ENCODE assay signal across 8 cellular contexts in genomic region chr16:48622456-48623303, GRCh38. TPM values are rescaled to one million over a fixed set of nuclear protein-coding genes. Genes with fewer than 3 reads are reported as not detected.
DNase-seq lines count a peak whose midpoint lies in the region; TF ChIP-seq lines count a peak whose summit lies in the region.

No MANE protein-coding gene starts in this region.

- H3K27ac ChIP-seq in HUES64 (ENCODE audit: low read depth, low read length) (no peak overlapping the region), ectodermal cell (ENCODE audit: insufficient read depth, low read depth, low read length, poor library complexity, severe bottlenecking) (no peak overlapping the region), neutrophil (peak overlapping the region; percentile 96)

- DNase-seq in GM06990 (ENCODE audit: extremely low read depth, insufficient read length) (no peak), NCI-H1694 treated with DMSO at 0.1 percent for 48 hours (lab: John Stamatoyannopoulos, UW) (no peak), AG20443 (ENCODE audit: low spot score) (no peak), NCI-H1048 (lab: John Stamatoyannopoulos, UW) (no peak), UCSD-AML1 (lab: John Stamatoyannopoulos, UW; ENCODE audit: unreplicated experiment) (no peak)

- WGBS in HUES64 = 60% methylated on average over 21 of the region's 25 CpGs
- WGBS in ectodermal cell, 2 experiments = 73 to 77% methylated on average over 24 to 25 of the region's 25 CpGs

- no peak overlapping the region for H3K9ac ChIP-seq in HUES64 (ENCODE audit: low read depth, low read length)

- H3K36me3 ChIP-seq in GM06990 (ENCODE audit: control insufficient read depth, insufficient read depth, low read length) (no peaks in the 10 kb centered on the region), HUES64 (ENCODE audit: insufficient read depth, low read length) (no peaks in the 10 kb centered on the region), ectodermal cell (ENCODE audit: control insufficient read depth, insufficient read depth, low read length) (no peaks in the 10 kb centered on the region), neutrophil (no peaks in the 10 kb centered on the region)

- H3K27me3 ChIP-seq in GM06990 (replicated peaks; ENCODE audit: control insufficient read depth, insufficient read depth, low read length) (no peaks in the 10 kb centered on the region), HUES64 (ENCODE audit: insufficient read depth, low read length) (no peaks in the 10 kb centered on the region), ectodermal cell (ENCODE audit: control insufficient read depth, insufficient read depth, low read length, poor library complexity, severe bottlenecking) (no peaks in the 10 kb centered on the region), neutrophil (peaks cover 4% of the 10 kb centered on the region)

- peak overlapping the region; percentile 41 for H3K4me3 ChIP-seq in GM06990 (replicated peaks; ENCODE audit: low read depth, low read length)
- peak overlapping the region; percentile 66 for H3K4me3 ChIP-seq in HUES64 (ENCODE audit: low read length)
- peak overlapping the region; percentile 19 for H3K4me3 ChIP-seq in ectodermal cell (ENCODE audit: insufficient read depth, low read depth, low read length)
- H3K4me3 ChIP-seq in neutrophil (ENCODE audit: low read depth in 1 of 2, low read length in 1 of 2) = peak overlapping the region; percentile 66 to 85

- no peaks in the 10 kb centered on the region for H3K4me1 ChIP-seq in HUES64 (ENCODE audit: insufficient read depth, low read length)
- peaks cover 4% of the 10 kb centered on the region for H3K4me1 ChIP-seq in ectodermal cell (ENCODE audit: control insufficient read depth, insufficient read depth, low read length)
- H3K4me1 ChIP-seq in neutrophil (ENCODE audit: control insufficient read depth in 1 of 2, insufficient read depth in 1 of 2, low read depth in 1 of 2, low read length in 1 of 2) = peaks cover 57% of the 10 kb centered on the region in 2 experiments

- TF ChIP-seq CTCF in GM06990 (IDR thresholded peaks at IDR 0.05; ENCODE audit: insufficient read depth, low read length, poor library complexity, severe bottlenecking) (no peak), neutrophil (IDR thresholded peaks at IDR 0.05) (no peak)

- H3K9me3 ChIP-seq in HUES64 (ENCODE audit: insufficient read depth, low read depth, low read length) (no peaks in the 10 kb centered on the region), ectodermal cell (ENCODE audit: control insufficient read depth, low read length) (no peaks in the 10 kb centered on the region), neutrophil (no peaks in the 10 kb centered on the region)

RNA-seq across cellular contexts. Expression of gene N4BP1, which starts 12.7 kb away (rescaled TPM):
- polyA plus RNA-seq in HUES64 (2013, experiment 1 of 2) = 18.3 TPM
- 26.1 TPM for polyA plus RNA-seq in HUES64 (2013, experiment 2 of 2)
- 38.2 TPM for polyA plus RNA-seq in ectodermal cell (2013, experiment 1 of 4)
- polyA plus RNA-seq in ectodermal cell (2013, experiment 2 of 4) = 43.8 TPM
- 28.4 TPM for polyA plus RNA-seq in ectodermal cell (2013, experiment 3 of 4)
- 29.7 TPM for polyA plus RNA-seq in ectodermal cell (2013, experiment 4 of 4)

Comparison
In these comparisons a context has a peak if more than half of its experiments do, and no peak if none do; other contexts are left out.
1. H3K4me3 ChIP-seq: peak in every context shown above with its lines; median percentile 76 in neutrophil; 66 in HUES64; 41 in GM06990; 19 in ectodermal cell.